10 cellular contexts compared by ENCODE assay signal in genomic region chr7:98656899-98657298, GRCh38. TPM values are rescaled to one million over a fixed set of nuclear protein-coding genes. Genes with fewer than 3 reads are reported as not detected.
"Had no signal": no experiment of that assay in that cellular context is flagged by ENCODE, and none has a peak within 500 bp of the region (broad histone marks: within the 10 kb centered on the region; RNA-seq: fewer than 3 reads in every experiment).

No MANE protein-coding gene starts in this region.

- H3K9ac ChIP-seq: KMS-11 had no signal

- DNase-seq: IMR-90, KBM-7, KG1 had no signal

- H3K27ac ChIP-seq: HL-60, KMS-11 had no signal

- ATAC-seq: HepG2 had no signal

- H3K4me2 ChIP-seq: KMS-11 had no signal

- FAIRE-seq: HepG2, HTR-8/SVneo had no signal

RNA-seq across cellular contexts. Expression of gene NPTX2, which starts 39.8 kb away (rescaled TPM):
- total RNA-seq: HepG2, HT-29, HT1080 had no signal
- polyA plus RNA-seq: HepG2, IgD-negative memory B cell had no signal
